Comparison of ENCODE assay signal across 8 cellular contexts in the genomic region with DNA sequence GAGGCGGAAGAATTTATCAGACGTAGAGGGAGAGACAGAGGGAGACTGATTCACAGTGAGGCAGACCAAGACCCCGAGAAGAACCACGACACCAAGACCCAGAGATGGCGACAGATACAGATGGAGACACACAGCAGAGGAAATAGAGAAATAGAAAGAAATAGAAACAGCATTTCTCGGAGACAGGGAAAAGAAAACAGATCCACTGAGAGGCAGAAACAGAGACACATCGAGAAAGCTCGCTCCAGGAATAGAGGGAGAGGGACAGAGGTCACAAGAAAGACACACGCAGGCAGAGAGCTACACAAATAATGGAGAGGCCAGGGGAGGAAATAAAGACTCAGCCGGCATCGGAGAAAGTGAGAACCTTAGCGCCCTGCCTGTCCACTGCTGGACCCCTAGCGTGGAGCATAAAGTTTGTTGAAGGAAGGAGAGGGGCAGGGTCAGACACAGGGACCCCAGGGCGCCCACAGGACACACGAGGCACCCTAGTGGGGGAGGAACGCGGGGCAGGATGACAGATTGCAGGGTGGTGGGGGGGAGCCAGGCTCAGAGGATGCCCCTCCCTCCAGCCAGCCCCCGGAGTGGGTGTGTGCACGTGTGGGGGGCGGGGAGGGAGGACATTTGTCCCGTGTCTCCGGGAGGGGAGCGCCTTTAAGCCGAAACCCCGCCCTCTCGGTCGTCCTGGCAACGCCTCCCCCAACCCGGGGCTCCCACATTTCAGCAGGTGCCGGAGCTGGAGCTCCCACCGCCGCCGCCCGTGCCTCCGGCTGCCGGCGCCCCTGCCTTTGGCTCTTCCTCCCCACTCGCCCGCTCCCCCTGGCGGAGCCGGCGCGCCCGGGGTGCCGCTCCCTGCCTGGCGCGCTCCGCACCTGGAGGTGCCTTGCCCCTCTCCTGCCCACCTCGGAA. TPM values are rescaled to one million over a fixed set of nuclear protein-coding genes. Genes with fewer than 3 reads are reported as not detected.
A peak's percentile ranks its signal among the peaks of the same experiment; 100 is the strongest.
DNase-seq lines count a peak whose midpoint lies in the region; ATAC-seq and TF ChIP-seq lines count a peak whose summit lies in the region.

Gene PRKCG (plus strand): TSS at position 716 of the 909 bp plus-strand sequence. CDS start 298 bp downstream, outside the sequence.

- TF ChIP-seq CTCF in HFFc6 (IDR thresholded peaks at IDR 0.05): peak; percentile 76
- no peak for TF ChIP-seq CTCF in cardiac fibroblast (IDR thresholded peaks at IDR 0.05; ENCODE audit: low read depth, low read length)
- TF ChIP-seq CTCF in liver (IDR thresholded peaks at IDR 0.05; ENCODE audit: low read depth, low read length, missing input control): peak; percentile 37

- DNase-seq in 8988T: peak; percentile 38
- no peak for DNase-seq in HFFc6
- DNase-seq in T-helper 2 cell treated with Interferon-gamma antibody and Interleukin-4, amounts not matched to agents 5 μg/mL and 100 μg/mL, for 36 hours (ENCODE audit: low spot score): peak; percentile 36
- no peak for DNase-seq in cardiac fibroblast (ENCODE audit: low read depth in 2 of 2)
- no peak for DNase-seq in stimulated activated naive B cell treated with anti-CD40 and anti-IgM and Interleukin-4, amounts not matched to agents 10 μg/mL and 1 μg/mL and 100 μg/mL, for 72 hours
- DNase-seq in SKM-1 treated with dmso at 0.1 percent for 144 hours (lab: John Stamatoyannopoulos, UW; ENCODE audit: unreplicated experiment): no peak
- no peak for DNase-seq in dedifferentiated amniotic fluid mesenchymal stem cell (ENCODE audit: extremely low spot score)

- TF ChIP-seq RAD21 in liver (IDR thresholded peaks at IDR 0.05): peak; percentile 29 to 62

- no peak within 1 kb of the TSS for H3K9ac ChIP-seq in liver (ENCODE audit: low read depth in 1 of 2, low read length in 2 of 2)

- H3K27ac ChIP-seq in liver (ENCODE audit: low read depth in 1 of 2, low read length in 2 of 2): no peak within 1 kb of the TSS

- peaks cover 0 to 16% (median 6%) of the 10 kb centered on the region in 4 donors for H3K4me1 ChIP-seq in liver (ENCODE audit: control insufficient read depth in 4 of 4, insufficient read depth in 4 of 4, low read length in 3 of 4)

- peaks cover 7% of the 10 kb centered on the region for H3K36me3 Mint-ChIP-seq in HFFc6 (ENCODE audit: low read depth)
- H3K36me3 Mint-ChIP-seq in T-helper 2 cell treated with Interferon-gamma antibody and Interleukin-4, amounts not matched to agents 5 μg/mL and 100 μg/mL, for 36 hours (ENCODE audit: low read depth): peaks cover 5% of the 10 kb centered on the region
- H3K36me3 Mint-ChIP-seq in stimulated activated naive B cell treated with anti-CD40 and anti-IgM and Interleukin-4, amounts not matched to agents 10 μg/mL and 1 μg/mL and 100 μg/mL, for 72 hours: peaks cover 5% of the 10 kb centered on the region in 2 donors

- no peaks in the 10 kb centered on the region for H3K36me3 ChIP-seq in liver (ENCODE audit: control insufficient read depth in 4 of 4, insufficient read depth in 3 of 4, low read depth in 1 of 4, low read length in 3 of 4)

- 0 out of 2 replicates have a peak within 1 kb of the TSS, but pooled peaks have one; percentile 39 for H3K4me3 Mint-ChIP-seq in HFFc6
- H3K4me3 Mint-ChIP-seq in T-helper 2 cell treated with Interferon-gamma antibody and Interleukin-4, amounts not matched to agents 5 μg/mL and 100 μg/mL, for 36 hours: peak within 1 kb of the TSS; percentile 34
- H3K4me3 Mint-ChIP-seq in stimulated activated naive B cell treated with anti-CD40 and anti-IgM and Interleukin-4, amounts not matched to agents 10 μg/mL and 1 μg/mL and 100 μg/mL, for 72 hours: peak within 1 kb of the TSS; percentile 40 to 42

- H3K27me3 ChIP-seq in liver (ENCODE audit: control insufficient read depth in 4 of 4, insufficient read depth in 4 of 4, low read length in 3 of 4): peaks cover 2 to 13% (median 8%) of the 10 kb centered on the region in 4 donors

- H3K9me3 Mint-ChIP-seq in HFFc6: no peaks in the 10 kb centered on the region
- no peaks in the 10 kb centered on the region for H3K9me3 Mint-ChIP-seq in T-helper 2 cell treated with Interferon-gamma antibody and Interleukin-4, amounts not matched to agents 5 μg/mL and 100 μg/mL, for 36 hours
- H3K9me3 Mint-ChIP-seq in stimulated activated naive B cell treated with anti-CD40 and anti-IgM and Interleukin-4, amounts not matched to agents 10 μg/mL and 1 μg/mL and 100 μg/mL, for 72 hours: no peaks in the 10 kb centered on the region

- H3K9me3 ChIP-seq in liver (ENCODE audit: control insufficient read depth in 4 of 4, low read length in 3 of 4): no peaks in the 10 kb centered on the region

- ATAC-seq in stimulated activated naive B cell treated with anti-CD40 and anti-IgM and Interleukin-4, amounts not matched to agents 10 μg/mL and 1 μg/mL and 100 μg/mL, for 72 hours (replicated peaks): peak in 1 of 2 donors; percentile 21

- WGBS in liver: 2% methylated on average over 49 of the region's 49 CpGs

- H3K27me3 Mint-ChIP-seq in HFFc6 (ENCODE audit: insufficient read depth): peaks cover 33% of the 10 kb centered on the region
- peaks cover 33% of the 10 kb centered on the region for H3K27me3 Mint-ChIP-seq in T-helper 2 cell treated with Interferon-gamma antibody and Interleukin-4, amounts not matched to agents 5 μg/mL and 100 μg/mL, for 36 hours (ENCODE audit: low read depth)
- H3K27me3 Mint-ChIP-seq in stimulated activated naive B cell treated with anti-CD40 and anti-IgM and Interleukin-4, amounts not matched to agents 10 μg/mL and 1 μg/mL and 100 μg/mL, for 72 hours: peaks cover 23 to 34% of the 10 kb centered on the region in 2 donors

- no peak within 1 kb of the TSS for H3K27ac Mint-ChIP-seq in HFFc6
- H3K27ac Mint-ChIP-seq in T-helper 2 cell treated with Interferon-gamma antibody and Interleukin-4, amounts not matched to agents 5 μg/mL and 100 μg/mL, for 36 hours: no peak within 1 kb of the TSS
- no peak within 1 kb of the TSS for H3K27ac Mint-ChIP-seq in stimulated activated naive B cell treated with anti-CD40 and anti-IgM and Interleukin-4, amounts not matched to agents 10 μg/mL and 1 μg/mL and 100 μg/mL, for 72 hours

- H3K4me3 ChIP-seq in cardiac fibroblast (replicated peaks in 1 of 2; ENCODE audit: low read depth in 2 of 2, low read length in 2 of 2) (peak within 1 kb of the TSS; percentile 32), liver (ENCODE audit: low read depth in 1 of 3, low read length in 3 of 3) (peak within 1 kb of the TSS in 1 of 3 donors; percentile 35)

- H3K4me1 Mint-ChIP-seq in HFFc6 (ENCODE audit: low read depth): peaks cover 17% of the 10 kb centered on the region
- H3K4me1 Mint-ChIP-seq in T-helper 2 cell treated with Interferon-gamma antibody and Interleukin-4, amounts not matched to agents 5 μg/mL and 100 μg/mL, for 36 hours (ENCODE audit: low read depth): peaks cover 13% of the 10 kb centered on the region
- peaks cover 20 to 29% of the 10 kb centered on the region in 2 donors for H3K4me1 Mint-ChIP-seq in stimulated activated naive B cell treated with anti-CD40 and anti-IgM and Interleukin-4, amounts not matched to agents 10 μg/mL and 1 μg/mL and 100 μg/mL, for 72 hours

TF ChIP-seq in liver, 16 proteins besides CTCF, POLR2A, EP300 and RAD21:
- TF ChIP-seq JUND (IDR thresholded peaks at IDR 0.05) (no peak), EGR1 (IDR thresholded peaks at IDR 0.05; ENCODE audit: low read depth in 2 of 2) (no peak), FOXA2 (IDR thresholded peaks at IDR 0.05) (no peak), HNF4G (IDR thresholded peaks at IDR 0.05) (no peak)
TF ChIP-seq in liver: peak in this region for 0.

RNA-seq across cellular contexts. Expression of gene PRKCG, which starts in this region (rescaled TPM):
- under 1 TPM in 2 of 6 experiments, not detected in 4; 0.23 to 0.28 TPM for total RNA-seq in HFFc6 (2021; fragmentation: NEBNext Ultra II Directional; extraction: Animal tissue kit (Norgen Biotek cat#: 25700))
- total RNA-seq in liver: under 1 TPM in 1 of 2 donors, not detected in 1; 0.09 TPM
- not detected for polyA plus RNA-seq in liver

Comparison
In these comparisons a context has a peak if more than half of its experiments do, and no peak if none do; other contexts are left out.
1. DNase-seq: peak in 8988T (single experiment) and T-helper 2 cell treated with Interferon-gamma antibody and Interleukin-4, amounts not matched to agents 5 μg/mL and 100 μg/mL, for 36 hours (single experiment); none in HFFc6 (single experiment), cardiac fibroblast (0 of 2), stimulated activated naive B cell treated with anti-CD40 and anti-IgM and Interleukin-4, amounts not matched to agents 10 μg/mL and 1 μg/mL and 100 μg/mL, for 72 hours (single experiment), SKM-1 treated with dmso at 0.1 percent for 144 hours (single experiment) and dedifferentiated amniotic fluid mesenchymal stem cell (single experiment).
2. Peak in every context shown above with its lines, with median percentiles within 50 percentile points of each other: H3K4me3 Mint-ChIP-seq.